18 cellular contexts compared by ENCODE assay signal in genomic region chr10:58063854-58064480, GRCh38.
"Had no signal": no experiment of that assay in that cellular context is flagged by ENCODE, and none has a peak within 500 bp of the region (broad histone marks: within the 10 kb centered on the region; RNA-seq: fewer than 3 reads in every experiment).

No MANE protein-coding gene starts in this region.

- H3K9me3 ChIP-seq: ovary, stomach, testis, upper lobe of right lung had no signal

- H3K36me3 ChIP-seq: ovary, stomach, upper lobe of right lung had no signal

- H3K27ac Mint-ChIP-seq: activated CD4-positive, alpha-beta memory T cell treated with anti-CD3 and anti-CD28 coated beads, Interleukin-2, amount 10 ng/mL, durations not matched to agents 7 days and 5 days; activated CD4-positive, alpha-beta T cell treated with anti-CD3 and anti-CD28 coated beads for 36 hours; activated T-cell treated with anti-CD3 and anti-CD28 coated beads, Interleukin-2, amount 50 U/mL, for 24 hours; T-helper 2 cell treated with Interferon-gamma antibody and Interleukin-4, amounts not matched to agents 5 μg/mL and 100 μg/mL, for 36 hours had no signal

- H3K4me3 Mint-ChIP-seq: activated CD4-positive, alpha-beta memory T cell treated with anti-CD3 and anti-CD28 coated beads, Interleukin-2, amount 10 ng/mL, durations not matched to agents 7 days and 5 days; activated CD4-positive, alpha-beta T cell treated with anti-CD3 and anti-CD28 coated beads for 36 hours; activated T-cell treated with anti-CD3 and anti-CD28 coated beads, Interleukin-2, amount 50 U/mL, for 24 hours; neural crest cell; T-helper 2 cell treated with Interferon-gamma antibody and Interleukin-4, amounts not matched to agents 5 μg/mL and 100 μg/mL, for 36 hours had no signal

- H3K27me3 ChIP-seq: ovary, stomach, testis, upper lobe of right lung had no signal

- H3K4me1 Mint-ChIP-seq: activated CD4-positive, alpha-beta memory T cell treated with anti-CD3 and anti-CD28 coated beads, Interleukin-2, amount 10 ng/mL, durations not matched to agents 7 days and 5 days; neural crest cell had no signal

- H3K9me3 Mint-ChIP-seq: activated CD4-positive, alpha-beta memory T cell treated with anti-CD3 and anti-CD28 coated beads, Interleukin-2, amount 10 ng/mL, durations not matched to agents 7 days and 5 days; activated T-cell treated with anti-CD3 and anti-CD28 coated beads, Interleukin-2, amount 50 U/mL, for 24 hours; neural crest cell; T-helper 2 cell treated with Interferon-gamma antibody and Interleukin-4, amounts not matched to agents 5 μg/mL and 100 μg/mL, for 36 hours had no signal

- H3K4me1 ChIP-seq: testis, upper lobe of right lung had no signal

- H3K27ac ChIP-seq: ovary, stomach, testis, upper lobe of right lung had no signal

- H3K4me3 ChIP-seq: ovary, stomach, testis, upper lobe of right lung had no signal

- DNase-seq: activated CD4-positive, alpha-beta memory T cell treated with anti-CD3 and anti-CD28 coated beads, Interleukin-2, amount 10 ng/mL, durations not matched to agents 7 days and 5 days; activated naive CD4-positive, alpha-beta T cell treated with anti-CD3 and anti-CD28 coated beads, Interleukin-2, amount 50 U/mL, for 16 hours; activated T-cell treated with anti-CD3 and anti-CD28 coated beads, Interleukin-2, amount 50 U/mL, for 24 hours; islet precursor cell; midbrain; ovary; stimulated activated CD4-positive, alpha-beta T cell treated with anti-CD3 and anti-CD28 coated beads, Interleukin-2, amount 100 ng/mL, for 24 hours; stomach; testis; upper lobe of right lung had no signal

- ATAC-seq: activated CD4-positive, alpha-beta T cell treated with anti-CD3 and anti-CD28 coated beads for 36 hours; esophagus mucosa; left lobe of liver; sciatic nerve; upper lobe of right lung had no signal

- FAIRE-seq: astrocyte, colon had no signal
